ENCODE assay signal across 1 cellular context in genomic region chr1:14279891-14280290, GRCh38.
TF ChIP-seq lines count a peak whose summit lies in the region.
"Not testable (repeated sequence)": the region's sequence is repeated elsewhere in the genome, so short reads cannot be mapped to it uniquely, and the experiment has no call there.

No MANE protein-coding gene starts in this region.

- peak overlapping the region; percentile 22 for H3K27ac ChIP-seq in VCaP

- not testable (repeated sequence) for TF ChIP-seq CTCF in VCaP (conservative IDR thresholded peaks at IDR 0.05)
